In genomic region chr6:85464260-85464644, GRCh38 we compare ENCODE assay signal across 8 cellular contexts. TPM values are rescaled to one million over a fixed set of nuclear protein-coding genes. Genes with fewer than 3 reads are reported as not detected.
DNase-seq lines count a peak whose midpoint lies in the region; ATAC-seq and TF ChIP-seq lines count a peak whose summit lies in the region.

No MANE protein-coding gene starts in this region.

- H3K4me1 ChIP-seq in SJSA1 (replicated peaks) (peaks cover 70% of the 10 kb centered on the region), smooth muscle cell (ENCODE audit: low read depth) (peaks cover 7% of the 10 kb centered on the region), right atrium auricular region (peaks cover 0 to 12% of the 10 kb centered on the region in 2 donors)

- H3K79me2 ChIP-seq in smooth muscle cell (ENCODE audit: low read depth): no peaks in the 10 kb centered on the region

- H3K27ac ChIP-seq in SJSA1 (peak overlapping the region; percentile 99), coronary artery (peak overlapping the region; percentile 66 to 84), smooth muscle cell (ENCODE audit: low read depth) (peak overlapping the region; percentile 100), right atrium auricular region (peak overlapping the region in 1 of 2 donors; percentile 35)

- ATAC-seq in GM18858 (IDR thresholded peaks at IDR 0.05; ENCODE audit: unreplicated experiment): no peak
- ATAC-seq in GM19351 (IDR thresholded peaks at IDR 0.05; ENCODE audit: unreplicated experiment): no peak

- H3K36me3 ChIP-seq in SJSA1 (peaks cover 6% of the 10 kb centered on the region), smooth muscle cell (ENCODE audit: low read depth) (peaks cover 6% of the 10 kb centered on the region), right atrium auricular region (no peaks in the 10 kb centered on the region)

- no peaks in the 10 kb centered on the region for H4K20me1 ChIP-seq in smooth muscle cell (ENCODE audit: low read depth)

- H2AFZ ChIP-seq in smooth muscle cell (ENCODE audit: low read depth): no peak overlapping the region

- H3K27me3 ChIP-seq in SJSA1 (replicated peaks): no peaks in the 10 kb centered on the region
- H3K27me3 ChIP-seq in smooth muscle cell (ENCODE audit: low read depth): no peaks in the 10 kb centered on the region
- H3K27me3 ChIP-seq in right atrium auricular region: no peaks in the 10 kb centered on the region

- peak overlapping the region; percentile 97 for H3K9ac ChIP-seq in smooth muscle cell (ENCODE audit: low read depth)

- DNase-seq in GM04504 (ENCODE audit: low read depth): peak; percentile 89
- DNase-seq in SJSA1 (ENCODE audit: low read depth in 1 of 2, low spot score in 2 of 2): peak; percentile 92 to 95
- peak; percentile 86 for DNase-seq in coronary artery (ENCODE audit: low spot score)
- DNase-seq in smooth muscle cell (lab: John Stamatoyannopoulos, UW; ENCODE audit: unreplicated experiment): no peak
- DNase-seq in NCI-H446 (lab: John Stamatoyannopoulos, UW): no peak
- no peak for DNase-seq in right atrium auricular region (ENCODE audit: low spot score)

- TF ChIP-seq CTCF in coronary artery (IDR thresholded peaks at IDR 0.05) (no peak), smooth muscle cell (IDR thresholded peaks at IDR 0.05; ENCODE audit: borderline replicate concordance, insufficient read depth, poor library complexity, severe bottlenecking) (no peak), right atrium auricular region (IDR thresholded peaks at IDR 0.05) (no peak)

- H3K4me3 ChIP-seq in SJSA1 (no peak overlapping the region), coronary artery (peak overlapping the region; percentile 32), smooth muscle cell (no peak overlapping the region), right atrium auricular region (no peak overlapping the region)

- peaks cover 16% of the 10 kb centered on the region for H3F3A ChIP-seq in smooth muscle cell (ENCODE audit: low read depth)

- H3K9me3 ChIP-seq in SJSA1 (replicated peaks) (no peaks in the 10 kb centered on the region), smooth muscle cell (replicated peaks; ENCODE audit: low read depth) (no peaks in the 10 kb centered on the region), right atrium auricular region (no peaks in the 10 kb centered on the region)

- peak overlapping the region; percentile 81 for H3K4me2 ChIP-seq in smooth muscle cell

- 10% methylated on average over 4 of the region's 4 CpGs for WGBS in smooth muscle cell (ENCODE audit: low lambda C conversion rate)

RNA-seq across cellular contexts. Expression of gene NT5E, which starts 14.4 kb away (rescaled TPM):
- 37.3 and 51.2 TPM in 2 replicates for total RNA-seq in SJSA1 (2014; rRNA removed; shearing (Covaris generic))
- total RNA-seq in smooth muscle cell (124 and 137 TPM in 2 replicates), right atrium auricular region (10 to 100 TPM in 1 of 2 donors, 1 to 10 TPM in 1; 7.1 to 10.6 TPM)
- 72.8 and 88.6 TPM in 2 replicates for polyA plus RNA-seq in smooth muscle cell

Comparison
In these comparisons a context has a peak if more than half of its experiments do, and no peak if none do; other contexts are left out.
1. DNase-seq: peak in GM04504 (single experiment), SJSA1 (2 of 2) and coronary artery (single experiment); none in smooth muscle cell (single experiment), NCI-H446 (0 of 2) and right atrium auricular region (single experiment).